ENCODE assay signal across 10 cellular contexts in genomic region chr9:108473209-108474112, GRCh38.
DNase-seq lines count a peak whose midpoint lies in the region; ATAC-seq, FAIRE-seq and TF ChIP-seq lines count a peak whose summit lies in the region.
"Had no signal": no experiment of that assay in that cellular context is flagged by ENCODE, and none has a peak within 500 bp of the region (broad histone marks: within the 10 kb centered on the region; RNA-seq: fewer than 3 reads in every experiment).

No MANE protein-coding gene starts in this region.

- FAIRE-seq in HepG2 (lab: Jason Lieb, UNC), result no peak
- FAIRE-seq: D721Med had no signal

- TF ChIP-seq EP300 in HepG2 (IDR thresholded peaks at IDR 0.05; ENCODE audit: low read depth in 2 of 2, low read length in 2 of 2) (no peak), HepG2 (CRISPR knock-in tag; IDR thresholded peaks at IDR 0.05; ENCODE audit: borderline replicate concordance) (no peak)

- H3K4me3 ChIP-seq in AG09309 (ENCODE audit: control insufficient read depth, low read depth, low read length), result no peak overlapping the region
- no peak overlapping the region for H3K4me3 ChIP-seq in astrocyte of the spinal cord (ENCODE audit: low read depth, low read length)
- no peak overlapping the region for H3K4me3 ChIP-seq in HepG2 (replicated peaks in 1 of 3; ENCODE audit: insufficient read depth in 1 of 3, low read depth in 2 of 3, low read length in 3 of 3)

- peaks cover 0 to 17% of the 10 kb centered on the region in 2 experiments; a peak in 3 of 5 replicates for H3K27me3 ChIP-seq in HepG2 (ENCODE audit: control insufficient read depth in 1 of 2, insufficient read depth in 2 of 2, low read length in 2 of 2)

- no peak overlapping the region for H2AFZ ChIP-seq in HepG2 (ENCODE audit: low read length)

- no peak overlapping the region for H3K27ac ChIP-seq in HepG2 (ENCODE audit: extremely low read length, insufficient read depth, low read length)

- H3K9me3 ChIP-seq in HepG2 (ENCODE audit: low read length), result no peaks in the 10 kb centered on the region

- TF ChIP-seq CTCF in AG09309 (IDR thresholded peaks at IDR 0.05; ENCODE audit: control insufficient read depth, insufficient read depth, low read depth, low read length, missing control alignments) (no peak), astrocyte of the spinal cord (IDR thresholded peaks at IDR 0.05; ENCODE audit: low read depth, low read length) (no peak), HepG2 (CRISPR knock-in tag; IDR thresholded peaks at IDR 0.05) (no peak)

- no peak for TF ChIP-seq POLR2A in HepG2 (IDR thresholded peaks at IDR 0.05; ENCODE audit: insufficient read depth in 1 of 2, low read depth in 2 of 2, low read length in 2 of 2)

- no peaks in the 10 kb centered on the region for H3K79me2 ChIP-seq in HepG2 (ENCODE audit: insufficient read depth, low read length)

- no peak overlapping the region for H3K9ac ChIP-seq in HepG2 (ENCODE audit: insufficient read depth, low read depth, low read length)

- CTCF ChIA-PET in HepG2 (lab: Yijun Ruan, JAX; ENCODE audit: low intra/inter-chr PET ratio, low total read pairs), result no interaction called here

- H4K20me1 ChIP-seq in HepG2 (ENCODE audit: insufficient read depth, low read length), result no peaks in the 10 kb centered on the region

- H3K36me3 ChIP-seq in HepG2 (replicated peaks in 1 of 2; ENCODE audit: control insufficient read depth in 1 of 2, insufficient read depth in 2 of 2, low read length in 2 of 2), result no peaks in the 10 kb centered on the region

- intact Hi-C loops in HepG2 (cut with micrococcal nuclease; ENCODE audit: unreplicated experiment), result no loop called here

- BruUV-seq in HepG2 (replicated peaks; lab: Mats Ljungman, UMichigan), result no TSS peak

- POLR2A ChIA-PET in HepG2 (lab: Yijun Ruan, JAX), result no interaction called here

- ATAC-seq in HepG2 (0 out of 3 replicates have a peak, but pooled peaks have one; percentile 31), GM21390 (IDR thresholded peaks at IDR 0.05; ENCODE audit: unreplicated experiment) (no peak), GM19023 (IDR thresholded peaks at IDR 0.05; ENCODE audit: unreplicated experiment) (no peak)

- no peak for TF ChIP-seq RAD21 in HepG2 (CRISPR knock-in tag; IDR thresholded peaks at IDR 0.05)

- 4% methylated on average over 9 of the region's 9 CpGs for WGBS in HepG2 (ENCODE audit: low lambda C conversion rate)

- no peak overlapping the region for H3K4me2 ChIP-seq in HepG2 (ENCODE audit: low read depth, low read length)

- DNase-seq in AG09309 (ENCODE audit: low read depth) (peak; percentile 37), M059J (ENCODE audit: low read depth) (peak; percentile 87), astrocyte of the spinal cord (ENCODE audit: low read depth, low spot score) (peak; percentile 79), HepG2 (ENCODE audit: low spot score) (no peak), NCI-H1694 treated with DMSO at 0.1 percent for 48 hours (lab: John Stamatoyannopoulos, UW) (no peak), cortex of kidney (lab: John Stamatoyannopoulos, UW) (no peak)
- DNase-seq: RPMI8226 had no signal

- in situ Hi-C loops in astrocyte of the spinal cord (cut with HindIII; ENCODE audit: low sequenced_read_pairs) (no loop called here), HepG2 (cut with HindIII; ENCODE audit: extremely low pct_ligation_motif_present, low pct_unique_long_range_greater_than_20kb) (no loop called here)

- peaks cover 59% of the 10 kb centered on the region for H3K4me1 ChIP-seq in HepG2 (ENCODE audit: insufficient read depth, low read length)

TF ChIP-seq in HepG2, 621 proteins besides CTCF, POLR2A, EP300 and RAD21:
- TF ChIP-seq U2AF1 (optimal IDR thresholded peaks at IDR 0.05; ENCODE audit: low read depth, low read length), result no peak
- no peak for TF ChIP-seq SRSF4 (IDR thresholded peaks at IDR 0.05; ENCODE audit: low read depth, low read length, poor library complexity, severe bottlenecking)
- no peak for TF ChIP-seq TBL1XR1 (IDR thresholded peaks at IDR 0.05; ENCODE audit: borderline replicate concordance, low read length, partially characterized antibody)
- TF ChIP-seq ZNF83 (CRISPR knock-in tag; IDR thresholded peaks at IDR 0.05; ENCODE audit: borderline replicate concordance), result no peak
- TF ChIP-seq TIGD3 (CRISPR knock-in tag; IDR thresholded peaks at IDR 0.05; ENCODE audit: borderline replicate concordance), result no peak
- TF ChIP-seq, protein P1, sequence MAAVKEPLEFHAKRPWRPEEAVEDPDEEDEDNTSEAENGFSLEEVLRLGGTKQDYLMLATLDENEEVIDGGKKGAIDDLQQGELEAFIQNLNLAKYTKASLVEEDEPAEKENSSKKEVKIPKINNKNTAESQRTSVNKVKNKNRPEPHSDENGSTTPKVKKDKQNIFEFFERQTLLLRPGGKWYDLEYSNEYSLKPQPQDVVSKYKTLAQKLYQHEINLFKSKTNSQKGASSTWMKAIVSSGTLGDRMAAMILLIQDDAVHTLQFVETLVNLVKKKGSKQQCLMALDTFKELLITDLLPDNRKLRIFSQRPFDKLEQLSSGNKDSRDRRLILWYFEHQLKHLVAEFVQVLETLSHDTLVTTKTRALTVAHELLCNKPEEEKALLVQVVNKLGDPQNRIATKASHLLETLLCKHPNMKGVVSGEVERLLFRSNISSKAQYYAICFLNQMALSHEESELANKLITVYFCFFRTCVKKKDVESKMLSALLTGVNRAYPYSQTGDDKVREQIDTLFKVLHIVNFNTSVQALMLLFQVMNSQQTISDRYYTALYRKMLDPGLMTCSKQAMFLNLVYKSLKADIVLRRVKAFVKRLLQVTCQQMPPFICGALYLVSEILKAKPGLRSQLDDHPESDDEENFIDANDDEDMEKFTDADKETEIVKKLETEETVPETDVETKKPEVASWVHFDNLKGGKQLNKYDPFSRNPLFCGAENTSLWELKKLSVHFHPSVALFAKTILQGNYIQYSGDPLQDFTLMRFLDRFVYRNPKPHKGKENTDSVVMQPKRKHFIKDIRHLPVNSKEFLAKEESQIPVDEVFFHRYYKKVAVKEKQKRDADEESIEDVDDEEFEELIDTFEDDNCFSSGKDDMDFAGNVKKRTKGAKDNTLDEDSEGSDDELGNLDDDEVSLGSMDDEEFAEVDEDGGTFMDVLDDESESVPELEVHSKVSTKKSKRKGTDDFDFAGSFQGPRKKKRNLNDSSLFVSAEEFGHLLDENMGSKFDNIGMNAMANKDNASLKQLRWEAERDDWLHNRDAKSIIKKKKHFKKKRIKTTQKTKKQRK (IDR thresholded peaks at IDR 0.05; ENCODE audit: low read length), result no peak
- TF ChIP-seq ZMYM3 (CRISPR knock-in tag; IDR thresholded peaks at IDR 0.05), result no peak
TF ChIP-seq in HepG2: peak in this region for 0.

Comparison
In these comparisons a context has a peak if more than half of its experiments do, and no peak if none do; other contexts are left out.
1. DNase-seq: peak in AG09309 (single experiment), M059J (single experiment) and astrocyte of the spinal cord (single experiment); none in HepG2 (single experiment), NCI-H1694 treated with DMSO at 0.1 percent for 48 hours (single experiment) and cortex of kidney (single experiment).